21 cellular contexts compared by ENCODE assay signal in the genomic region with DNA sequence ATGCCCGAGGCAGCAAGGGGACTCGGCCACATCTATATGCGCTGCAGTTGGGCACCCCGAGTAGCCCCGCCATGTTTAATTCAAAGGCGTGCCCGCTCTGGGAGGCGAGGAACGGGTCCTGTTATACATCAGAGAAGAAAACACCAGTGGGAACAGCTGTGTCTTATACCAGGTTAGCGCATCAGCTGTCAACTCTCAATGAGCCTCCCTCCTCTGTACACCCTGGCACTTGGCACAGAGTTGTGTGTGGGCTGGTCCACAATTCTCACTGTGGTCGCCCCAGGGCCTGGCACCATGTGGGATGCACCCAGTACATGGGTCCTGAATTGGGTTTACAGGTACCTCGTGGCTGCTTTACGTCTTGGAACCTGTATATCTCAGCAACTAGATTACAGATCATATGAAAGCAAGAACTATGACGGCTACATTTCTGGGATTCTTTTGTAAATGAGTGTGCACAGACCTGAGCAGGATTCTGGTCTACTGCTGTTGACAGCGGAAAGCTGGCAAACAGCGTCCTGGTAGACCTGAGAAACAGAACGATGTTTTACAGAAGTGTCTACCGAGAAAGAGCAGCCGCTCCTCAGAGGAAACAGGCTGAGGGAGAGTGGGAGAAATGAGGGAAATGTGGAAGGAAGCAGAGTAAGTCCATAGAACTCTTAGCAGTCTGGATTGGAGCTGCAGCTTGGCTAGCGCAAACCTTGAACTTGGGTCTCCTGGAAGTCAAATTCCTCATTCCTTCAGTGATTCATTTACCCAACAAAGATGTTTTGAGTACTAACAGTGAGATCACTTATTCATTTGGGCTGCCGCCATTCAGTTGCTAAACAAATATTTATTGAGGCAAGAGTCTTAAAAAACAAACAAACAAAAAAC. TPM values are rescaled to one million over a fixed set of nuclear protein-coding genes. Genes with fewer than 3 reads are reported as not detected.
A peak's percentile ranks its signal among the peaks of the same experiment; 100 is the strongest.
DNase-seq lines count a peak whose midpoint lies in the region; ATAC-seq, FAIRE-seq and TF ChIP-seq lines count a peak whose summit lies in the region.
"Had no signal": no experiment of that assay in that cellular context is flagged by ENCODE, and none has a peak within 500 bp of the region (broad histone marks: within the 10 kb centered on the region; RNA-seq: fewer than 3 reads in every experiment).

No MANE protein-coding gene starts in this region.

- no peak overlapping the region for H3K4me2 ChIP-seq in fibroblast of lung (ENCODE audit: extremely low read depth, insufficient read depth, low read length)

- no peaks in the 10 kb centered on the region for H4K20me1 ChIP-seq in fibroblast of lung (ENCODE audit: control insufficient read depth, extremely low read depth, insufficient read depth, low read length)

- no peak for TF ChIP-seq POLR2A in GM12891 (IDR thresholded peaks at IDR 0.05; ENCODE audit: low read depth, low read length)

- no peaks in the 10 kb centered on the region for H3K9me3 Mint-ChIP-seq in nephron
- H3K9me3 Mint-ChIP-seq: T-helper 2 cell treated with Interferon-gamma antibody and Interleukin-4, amounts not matched to agents 5 μg/mL and 100 μg/mL, for 36 hours had no signal

- no peaks in the 10 kb centered on the region for H3K36me3 Mint-ChIP-seq in nephron (ENCODE audit: low read depth)

- H2AFZ ChIP-seq in fibroblast of lung (ENCODE audit: low read length) = no peak overlapping the region

- no peak for ATAC-seq in GM19035 (IDR thresholded peaks at IDR 0.05; ENCODE audit: unreplicated experiment)
- ATAC-seq: GM12878 had no signal

- H3K9me3 ChIP-seq in SJSA1 (replicated peaks) = no peaks in the 10 kb centered on the region
- H3K9me3 ChIP-seq in fibroblast of lung (ENCODE audit: control insufficient read depth, insufficient read depth, low read depth, low read length) = no peaks in the 10 kb centered on the region
- H3K9me3 ChIP-seq: esophagus muscularis mucosa, suprapubic skin had no signal

- DNase-seq in EL (peak; percentile 26), SJSA1 (ENCODE audit: low read depth in 1 of 2, low spot score in 2 of 2) (peak; percentile 49 to 57), fibroblast of lung (ENCODE audit: low read depth in 2 of 2) (peak; percentile 19 to 90), NCI-H2029 treated with DMSO at 0.1 percent for 48 hours (lab: John Stamatoyannopoulos, UW) (no peak), GM12891 (ENCODE audit: insufficient read length, low spot score) (no peak), NCI-H748 treated with DMSO at 0.1 percent for 48 hours (lab: John Stamatoyannopoulos, UW) (no peak)
- DNase-seq: activated gamma-delta T cell treated with Interleukin-2 at 50 U/mL for 16 hours; aorta; left cardiac atrium; NCI-H1048; NCI-H526 treated with DMSO at 0.1 percent for 48 hours; stimulated activated CD4-positive, alpha-beta T cell treated with anti-CD3 and anti-CD28 coated beads, Interleukin-4, amount 100 ng/mL, for 1 hour had no signal

- no peaks in the 10 kb centered on the region for H3K36me3 ChIP-seq in SJSA1
- no peaks in the 10 kb centered on the region for H3K36me3 ChIP-seq in fibroblast of lung (ENCODE audit: control insufficient read depth, insufficient read depth, low read length)
- H3K36me3 ChIP-seq: esophagus muscularis mucosa, suprapubic skin had no signal

- H3K4me3 Mint-ChIP-seq in nephron = no peak overlapping the region
- H3K4me3 Mint-ChIP-seq: B cell; T-helper 2 cell treated with Interferon-gamma antibody and Interleukin-4, amounts not matched to agents 5 μg/mL and 100 μg/mL, for 36 hours had no signal

- no peak for FAIRE-seq in GM12891 (lab: Jason Lieb, UNC)
- FAIRE-seq: G401.6, GM12878 had no signal

- peaks cover 33% of the 10 kb centered on the region for H3K4me1 Mint-ChIP-seq in nephron
- H3K4me1 Mint-ChIP-seq: B cell had no signal

- peak overlapping the region; percentile 26 to 39 (median 37) for H3K27ac Mint-ChIP-seq in nephron
- H3K27ac Mint-ChIP-seq: T-helper 2 cell treated with Interferon-gamma antibody and Interleukin-4, amounts not matched to agents 5 μg/mL and 100 μg/mL, for 36 hours had no signal

- H3K9ac ChIP-seq in fibroblast of lung (ENCODE audit: insufficient read depth, low read length) = no peak overlapping the region

- H3K27me3 Mint-ChIP-seq in nephron (ENCODE audit: low read depth) = peaks cover 6% of the 10 kb centered on the region
- H3K27me3 Mint-ChIP-seq: B cell had no signal

- peaks cover 56% of the 10 kb centered on the region for H3K4me1 ChIP-seq in SJSA1 (replicated peaks)
- H3K4me1 ChIP-seq in fibroblast of lung (ENCODE audit: control insufficient read depth, extremely low read depth, insufficient read depth, low read length) = no peaks in the 10 kb centered on the region
- H3K4me1 ChIP-seq: suprapubic skin had no signal

- TF ChIP-seq CTCF in fibroblast of lung (conservative IDR thresholded peaks at IDR 0.05 in 1 of 2, IDR thresholded peaks at IDR 0.05 in 1 of 2; ENCODE audit: low read depth in 1 of 2, low read length in 2 of 2) (no peak), nephron (IDR thresholded peaks at IDR 0.05; ENCODE audit: unreplicated experiment in 3 of 3) (no peak)

- H3K27ac ChIP-seq in SJSA1 (peak overlapping the region; percentile 96), fibroblast of lung (ENCODE audit: insufficient read depth, low read length) (no peak overlapping the region)
- H3K27ac ChIP-seq: esophagus muscularis mucosa, suprapubic skin had no signal

- H3K4me3 ChIP-seq in SJSA1 (no peak overlapping the region), fibroblast of lung (replicated peaks in 1 of 4; ENCODE audit: control extremely low read depth in 1 of 4, insufficient read depth in 1 of 4, low read depth in 3 of 4, low read length in 4 of 4) (no peak overlapping the region)
- H3K4me3 ChIP-seq: dorsolateral prefrontal cortex, esophagus muscularis mucosa, GM12878, suprapubic skin had no signal

- H3K27me3 ChIP-seq in SJSA1 (replicated peaks) (no peaks in the 10 kb centered on the region), fibroblast of lung (ENCODE audit: control insufficient read depth, insufficient read depth, low read length) (no peaks in the 10 kb centered on the region)
- H3K27me3 ChIP-seq: dorsolateral prefrontal cortex, esophagus muscularis mucosa, suprapubic skin had no signal

- H3K79me2 ChIP-seq in fibroblast of lung (ENCODE audit: control insufficient read depth, insufficient read depth, low read length) = no peaks in the 10 kb centered on the region

TF ChIP-seq in GM12891, 5 proteins besides CTCF, POLR2A, EP300 and RAD21:
- TF ChIP-seq TAF1 (IDR thresholded peaks at IDR 0.05; ENCODE audit: low read depth, low read length) (no peak), PAX5 (IDR thresholded peaks at IDR 0.05; ENCODE audit: insufficient read depth, low read length, severe bottlenecking) (no peak), POLR2AphosphoS5 (IDR thresholded peaks at IDR 0.05; ENCODE audit: low read depth, low read length) (no peak), POU2F2 (IDR thresholded peaks at IDR 0.05; ENCODE audit: low read depth, low read length) (no peak), SPI1 (IDR thresholded peaks at IDR 0.05; ENCODE audit: low read depth, low read length) (no peak)

RNA-seq across cellular contexts. Expression of a gene that starts 51.7 kb away (rescaled TPM):
- 39.3 and 65.1 TPM in 2 replicates for total RNA-seq in SJSA1 (2014; rRNA removed; shearing (Covaris generic))
- 56.0 and 56.3 TPM in 2 replicates for total RNA-seq in fibroblast of lung
- polyA plus RNA-seq in fibroblast of lung = 13.2 and 24.1 TPM in 2 replicates
- polyA plus RNA-seq in fibroblast of lung (2012) = 11.1 and 24.5 TPM in 2 replicates
- polyA minus RNA-seq in fibroblast of lung (ENCODE audit: low replicate concordance) = 5.3 and 28.6 TPM in 2 replicates
- polyA plus RNA-seq in GM12891 (2012; ENCODE audit: low read depth, missing spikeins) = 42.4 TPM

Comparison
In these comparisons a context has a peak if more than half of its experiments do, and no peak if none do; other contexts are left out.
1. DNase-seq: peak in EL (single experiment), SJSA1 (2 of 2) and fibroblast of lung (2 of 2); none in NCI-H2029 treated with DMSO at 0.1 percent for 48 hours (single experiment), GM12891 (single experiment) and NCI-H748 treated with DMSO at 0.1 percent for 48 hours (single experiment).